27 cellular contexts compared by ENCODE assay signal in genomic region chr20:37359836-37360235, GRCh38. TPM values are rescaled to one million over a fixed set of nuclear protein-coding genes. Genes with fewer than 3 reads are reported as not detected.
DNase-seq lines count a peak whose midpoint lies in the region; ATAC-seq and TF ChIP-seq lines count a peak whose summit lies in the region.
"Had no signal": no experiment of that assay in that cellular context is flagged by ENCODE, and none has a peak within 500 bp of the region (broad histone marks: within the 10 kb centered on the region; RNA-seq: fewer than 3 reads in every experiment).

No MANE protein-coding gene starts in this region.

- 0 out of 2 replicates have a peak overlapping the region, but pooled peaks have one; percentile 5 for H3K27ac Mint-ChIP-seq in WTC11
- H3K27ac Mint-ChIP-seq in mesothelial cell of epicardium = peak overlapping the region; percentile 86
- H3K27ac Mint-ChIP-seq in stimulated activated naive B cell treated with anti-CD40 and anti-IgM and Interleukin-4, amounts not matched to agents 10 μg/mL and 1 μg/mL and 100 μg/mL, for 72 hours = peak overlapping the region; percentile 60
- H3K27ac Mint-ChIP-seq: activated CD4-positive, alpha-beta memory T cell treated with anti-CD3 and anti-CD28 coated beads, Interleukin-2, amount 10 ng/mL, durations not matched to agents 7 days and 5 days had no signal

- no peak overlapping the region for H3K4me3 ChIP-seq in HEK293 (ENCODE audit: low read depth, low read length)
- H3K4me3 ChIP-seq: right atrium auricular region, smooth muscle cell, testis had no signal

- TF ChIP-seq CTCF in HEK293 (tag by site-specific recombination; IDR thresholded peaks at IDR 0.05) (no peak), WTC11 (IDR thresholded peaks at IDR 0.05) (no peak), mesothelial cell of epicardium (IDR thresholded peaks at IDR 0.05; ENCODE audit: unreplicated experiment) (no peak)

- ATAC-seq in WTC11 (no peak), GM19395 (IDR thresholded peaks at IDR 0.05; ENCODE audit: unreplicated experiment) (no peak)
- no peak for ATAC-seq in stimulated activated naive B cell treated with anti-CD40 and anti-IgM and Interleukin-4, amounts not matched to agents 10 μg/mL and 1 μg/mL and 100 μg/mL, for 72 hours (replicated peaks)
- ATAC-seq: activated CD4-positive, CD25-positive, alpha-beta regulatory T cell treated with anti-CD3 and anti-CD28 coated beads, Interleukin-2, amount 50 U/mL, for 24 hours; left colon; PC-3; Right ventricle myocardium inferior; SK-N-SH treated with all-trans-retinoic acid at 6 μM for 48 hours had no signal

- peaks cover under 1% of the 10 kb centered on the region; the same call in 1 of the 2 replicates for H3K36me3 Mint-ChIP-seq in WTC11
- peaks cover 4% of the 10 kb centered on the region for H3K36me3 Mint-ChIP-seq in mesothelial cell of epicardium
- peaks cover 50 to 75% of the 10 kb centered on the region in 2 donors for H3K36me3 Mint-ChIP-seq in stimulated activated naive B cell treated with anti-CD40 and anti-IgM and Interleukin-4, amounts not matched to agents 10 μg/mL and 1 μg/mL and 100 μg/mL, for 72 hours

- H3K4me1 Mint-ChIP-seq in WTC11 (peaks cover 10% of the 10 kb centered on the region), mesothelial cell of epicardium (peaks cover 28% of the 10 kb centered on the region)
- peaks cover 69 to 96% of the 10 kb centered on the region in 2 donors for H3K4me1 Mint-ChIP-seq in stimulated activated naive B cell treated with anti-CD40 and anti-IgM and Interleukin-4, amounts not matched to agents 10 μg/mL and 1 μg/mL and 100 μg/mL, for 72 hours
- H3K4me1 Mint-ChIP-seq: activated CD4-positive, alpha-beta memory T cell treated with anti-CD3 and anti-CD28 coated beads, Interleukin-2, amount 10 ng/mL, durations not matched to agents 7 days and 5 days had no signal

- H3K4me1 ChIP-seq in HEK293 (ENCODE audit: control insufficient read depth, insufficient read depth, low read length) = no peaks in the 10 kb centered on the region

- DNase-seq in WTC11 (ENCODE audit: low spot score) = no peak
- no peak for DNase-seq in mesothelial cell of epicardium (ENCODE audit: low spot score in 2 of 2, unreplicated experiment in 2 of 2)
- DNase-seq in stimulated activated naive B cell treated with anti-CD40 and anti-IgM and Interleukin-4, amounts not matched to agents 10 μg/mL and 1 μg/mL and 100 μg/mL, for 72 hours = no peak
- DNase-seq in NCI-H146 treated with DMSO at 0.1 percent for 48 hours (lab: John Stamatoyannopoulos, UW; ENCODE audit: unreplicated experiment) = no peak
- DNase-seq in OCI-M1 (lab: John Stamatoyannopoulos, UW) = no peak
- DNase-seq: activated CD4-positive, alpha-beta memory T cell treated with anti-CD3 and anti-CD28 coated beads, Interleukin-2, amount 10 ng/mL, durations not matched to agents 7 days and 5 days; activated naive CD4-positive, alpha-beta T cell treated with anti-CD3 and anti-CD28 coated beads, Interleukin-2, amount 50 U/mL, for 16 hours; amniotic stem cell; effector CD4-positive, alpha-beta T cell; hippocampal formation; NCI-H1092 treated with DMSO at 0.1 percent for 48 hours; NCI-H187 treated with DMSO at 0.1 percent for 48 hours; NCI-H510A treated with DMSO at 0.1 percent for 48 hours; PC-3; T-helper 2 cell; testis had no signal

- POLR2A ChIA-PET in HEK293 (lab: Yijun Ruan, JAX) = no interaction called here
- POLR2A ChIA-PET in WTC11 (lab: Charles Lee) = no interaction called here

- no peak overlapping the region for H3K27ac ChIP-seq in HEK293 (ENCODE audit: extremely low read depth, low read depth, low read length)
- H3K27ac ChIP-seq: parathyroid adenoma, right atrium auricular region had no signal

- H3K9me3 ChIP-seq in HEK293 (ENCODE audit: control insufficient read depth, insufficient read depth, low read depth, low read length) = no peaks in the 10 kb centered on the region
- H3K9me3 ChIP-seq: right atrium auricular region, testis had no signal

- no peaks in the 10 kb centered on the region for H3K9me3 Mint-ChIP-seq in WTC11
- no peaks in the 10 kb centered on the region for H3K9me3 Mint-ChIP-seq in mesothelial cell of epicardium
- H3K9me3 Mint-ChIP-seq in stimulated activated naive B cell treated with anti-CD40 and anti-IgM and Interleukin-4, amounts not matched to agents 10 μg/mL and 1 μg/mL and 100 μg/mL, for 72 hours = no peaks in the 10 kb centered on the region
- H3K9me3 Mint-ChIP-seq: activated CD4-positive, alpha-beta memory T cell treated with anti-CD3 and anti-CD28 coated beads, Interleukin-2, amount 10 ng/mL, durations not matched to agents 7 days and 5 days; neural crest cell; stimulated activated naive CD8-positive, alpha-beta T cell treated with anti-CD3 and anti-CD28 coated beads, Interleukin-15, Interleukin-2, amounts not matched to agents 100 ng/mL and 50 ng/mL, for 24 hours had no signal

- H3K27me3 Mint-ChIP-seq in WTC11 (ENCODE audit: low read depth) = no peaks in the 10 kb centered on the region
- H3K27me3 Mint-ChIP-seq in mesothelial cell of epicardium (ENCODE audit: low read depth) = no peaks in the 10 kb centered on the region
- no peaks in the 10 kb centered on the region for H3K27me3 Mint-ChIP-seq in stimulated activated naive B cell treated with anti-CD40 and anti-IgM and Interleukin-4, amounts not matched to agents 10 μg/mL and 1 μg/mL and 100 μg/mL, for 72 hours
- H3K27me3 Mint-ChIP-seq: activated CD4-positive, alpha-beta memory T cell treated with anti-CD3 and anti-CD28 coated beads, Interleukin-2, amount 10 ng/mL, durations not matched to agents 7 days and 5 days; stimulated activated naive CD8-positive, alpha-beta T cell treated with anti-CD3 and anti-CD28 coated beads, Interleukin-15, Interleukin-2, amounts not matched to agents 100 ng/mL and 50 ng/mL, for 24 hours had no signal

- H3K4me3 Mint-ChIP-seq in WTC11 (no peak overlapping the region), mesothelial cell of epicardium (no peak overlapping the region)
- peak overlapping the region in 1 of 2 donors; percentile 21 for H3K4me3 Mint-ChIP-seq in stimulated activated naive B cell treated with anti-CD40 and anti-IgM and Interleukin-4, amounts not matched to agents 10 μg/mL and 1 μg/mL and 100 μg/mL, for 72 hours
- H3K4me3 Mint-ChIP-seq: activated CD4-positive, alpha-beta memory T cell treated with anti-CD3 and anti-CD28 coated beads, Interleukin-2, amount 10 ng/mL, durations not matched to agents 7 days and 5 days; neural crest cell; stimulated activated naive CD8-positive, alpha-beta T cell treated with anti-CD3 and anti-CD28 coated beads, Interleukin-15, Interleukin-2, amounts not matched to agents 100 ng/mL and 50 ng/mL, for 24 hours had no signal

- CTCF ChIA-PET in HEK293 (lab: Yijun Ruan, JAX) (no interaction called here), WTC11 (lab: Charles Lee) (interaction anchor here (0.7 kb wide), 1 partner anchor 36 kb away, joined by 3 read pairs; no protein-coding TSS in a partner anchor)

- peaks cover 0 to 7% of the 10 kb centered on the region in 2 experiments; a peak in 1 of 3 replicates for H3K36me3 ChIP-seq in HEK293 (ENCODE audit: control insufficient read depth in 2 of 2, insufficient read depth in 1 of 2, low read length in 2 of 2)
- H3K36me3 ChIP-seq: right atrium auricular region had no signal

TF ChIP-seq in HEK293, 187 proteins besides CTCF, POLR2A, EP300 and RAD21:
- TF ChIP-seq ZBTB1 (tag by site-specific recombination; IDR thresholded peaks at IDR 0.05) (no peak), ZNF555 (tag by site-specific recombination; conservative IDR thresholded peaks at IDR 0.05) (no peak), KLF1 (tag by site-specific recombination; IDR thresholded peaks at IDR 0.05) (0 out of 2 replicates have a peak, but pooled peaks have one; percentile 8), ZNF677 (tag by site-specific recombination; IDR thresholded peaks at IDR 0.05) (no peak)
TF ChIP-seq in HEK293: peak in this region for 1.

TF ChIP-seq in WTC11, 78 proteins besides CTCF, POLR2A, EP300 and RAD21 (continues in another document):
- no peak for TF ChIP-seq KAT7 (CRISPR knock-in tag; IDR thresholded peaks at IDR 0.05; ENCODE audit: borderline replicate concordance)
- TF ChIP-seq MYBL2 (CRISPR knock-in tag; IDR thresholded peaks at IDR 0.05) = no peak
- TF ChIP-seq ZNF532 (CRISPR knock-in tag; IDR thresholded peaks at IDR 0.05; ENCODE audit: borderline replicate concordance) = no peak

RNA-seq across cellular contexts. Expression of gene SRC, which starts 13.9 kb away (rescaled TPM):
- total RNA-seq in WTC11 (2021) (27.4 to 33.3 TPM (median 30.4 TPM) in 3 replicates), mesothelial cell of epicardium (81.2 to 85.2 TPM (median 81.3 TPM) in 3 replicates)

Comparison
In these comparisons a context has a peak if more than half of its experiments do, and no peak if none do; other contexts are left out.
1. H3K27ac Mint-ChIP-seq: peak in every context shown above with its lines; median percentile 86 in mesothelial cell of epicardium; 60 in stimulated activated naive B cell treated with anti-CD40 and anti-IgM and Interleukin-4, amounts not matched to agents 10 μg/mL and 1 μg/mL and 100 μg/mL, for 72 hours; 5 in WTC11.